In the genomic region with DNA sequence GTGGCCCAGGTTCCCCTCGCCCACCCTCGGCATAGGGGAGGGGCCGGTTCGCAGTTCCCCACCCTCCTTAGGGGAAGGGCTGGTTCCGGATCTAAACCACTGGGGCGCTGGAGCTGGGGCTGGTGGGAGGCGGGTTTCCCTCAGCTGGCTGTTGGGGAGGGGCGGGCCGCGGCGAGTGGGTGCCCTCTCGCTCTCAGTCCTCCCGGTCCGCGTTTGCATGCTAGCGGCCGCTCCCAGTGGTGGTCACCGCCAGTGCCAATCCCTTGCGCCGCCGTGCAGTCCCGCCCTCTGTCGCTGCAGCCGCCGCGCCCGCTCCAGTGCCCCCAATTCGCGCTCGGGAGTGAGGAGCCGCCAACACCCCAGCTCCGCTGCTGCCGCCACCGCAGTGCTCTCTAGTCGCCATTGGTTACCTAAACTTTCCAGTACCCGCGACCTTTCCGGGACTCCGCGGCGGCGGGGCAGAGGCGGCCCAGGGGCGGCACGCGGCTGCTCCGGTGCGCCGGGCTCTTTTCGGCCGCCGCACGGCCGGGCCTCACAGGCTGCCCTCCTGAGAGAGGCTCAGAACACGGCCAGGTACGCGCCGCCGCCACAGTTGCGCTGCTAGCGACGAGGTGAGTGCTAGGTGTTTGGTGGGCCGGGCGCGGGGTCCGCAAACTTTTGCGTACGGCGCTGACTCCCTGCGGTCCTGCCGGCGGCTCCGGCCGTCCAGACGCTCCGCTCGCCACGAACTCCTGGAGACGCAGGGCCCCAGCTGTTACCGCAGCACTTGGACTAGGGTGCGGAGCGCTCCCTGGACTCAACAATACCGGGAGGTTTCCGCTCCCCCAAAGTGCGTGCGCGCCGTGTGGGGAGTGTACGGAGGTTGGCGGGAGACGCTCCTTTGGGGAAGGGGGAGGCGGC, we compare ENCODE assay signal across 17 cellular contexts. TPM values are rescaled to one million over a fixed set of nuclear protein-coding genes. Genes with fewer than 3 reads are reported as not detected.
DNase-seq lines count a peak whose midpoint lies in the region; ATAC-seq and TF ChIP-seq lines count a peak whose summit lies in the region.
"Had no signal": no experiment of that assay in that cellular context is flagged by ENCODE, and none has a peak within 500 bp of the region (broad histone marks: within the 10 kb centered on the region; RNA-seq: fewer than 3 reads in every experiment).

TSS of gene TBL1Y (plus strand) at position 326 of the 900 bp plus-strand sequence. CDS start 114,388 bp downstream, outside the sequence.

- TF ChIP-seq CTCF in ascending aorta (IDR thresholded peaks at IDR 0.05), result no peak

- H3K27me3 Mint-ChIP-seq in activated CD4-positive, alpha-beta T cell treated with anti-CD3 and anti-CD28 coated beads for 36 hours, result peaks cover 23% of the 10 kb centered on the region
- H3K27me3 Mint-ChIP-seq in activated T-helper 17 cell treated with anti-CD3 and anti-CD28 coated beads, Interleukin-2, amount 50 U/mL, for 72 hours, result peaks cover 23% of the 10 kb centered on the region

- no peaks in the 10 kb centered on the region for H3K4me1 ChIP-seq in ascending aorta

- H3K9me3 ChIP-seq in ascending aorta, result no peaks in the 10 kb centered on the region

- in situ Hi-C loops in G401 (cut with HindIII; ENCODE audit: low sequenced_read_pairs), result no loop called here

- H3K27ac ChIP-seq in ascending aorta, result no peak within 1 kb of the TSS

- H3K4me3 Mint-ChIP-seq in activated CD4-positive, alpha-beta T cell treated with anti-CD3 and anti-CD28 coated beads for 36 hours, result no peak within 1 kb of the TSS
- peak within 1 kb of the TSS; percentile 10 for H3K4me3 Mint-ChIP-seq in activated T-helper 17 cell treated with anti-CD3 and anti-CD28 coated beads, Interleukin-2, amount 50 U/mL, for 72 hours
- H3K4me3 Mint-ChIP-seq: nephron had no signal

- POLR2A ChIA-PET in activated CD4-positive, alpha-beta T cell treated with anti-CD3 and anti-CD28 coated beads for 36 hours (lab: Charles Lee), result no interaction called here
- POLR2A ChIA-PET in HEK293T (lab: Yijun Ruan, JAX), result no interaction called here

- H3K4me1 Mint-ChIP-seq in activated CD4-positive, alpha-beta T cell treated with anti-CD3 and anti-CD28 coated beads for 36 hours, result peaks cover 5% of the 10 kb centered on the region
- no peaks in the 10 kb centered on the region for H3K4me1 Mint-ChIP-seq in activated T-helper 17 cell treated with anti-CD3 and anti-CD28 coated beads, Interleukin-2, amount 50 U/mL, for 72 hours
- H3K4me1 Mint-ChIP-seq: nephron had no signal

- no peaks in the 10 kb centered on the region for H3K36me3 ChIP-seq in ascending aorta

- no peaks in the 10 kb centered on the region for H3K27me3 ChIP-seq in ascending aorta

- peak; percentile 10 for DNase-seq in activated CD4-positive, alpha-beta T cell treated with anti-CD3 and anti-CD28 coated beads for 36 hours
- DNase-seq in activated CD4-positive, alpha-beta T cell treated with anti-CD3 and anti-CD28 coated beads for 48 hours, result no peak
- peak; percentile 11 for DNase-seq in stimulated activated naive CD8-positive, alpha-beta T cell treated with anti-CD3 and anti-CD28 coated beads, Interleukin-15, Interleukin-2, amounts not matched to agents 100 U/mL and 50 U/mL, for 24 hours
- DNase-seq in HEK293T (ENCODE audit: extremely low spot score) (no peak), G401 (ENCODE audit: low spot score) (no peak), ascending aorta (ENCODE audit: low spot score in 2 of 2) (no peak)
- DNase-seq: dermis blood vessel endothelial cell, foreskin fibroblast, MM.1S, NCI-H2171 treated with DMSO at 0.1 percent for 48 hours had no signal

- no peaks in the 10 kb centered on the region for H3K9me3 Mint-ChIP-seq in activated CD4-positive, alpha-beta T cell treated with anti-CD3 and anti-CD28 coated beads for 36 hours (ENCODE audit: low read depth)
- H3K9me3 Mint-ChIP-seq in activated T-helper 17 cell treated with anti-CD3 and anti-CD28 coated beads, Interleukin-2, amount 50 U/mL, for 72 hours, result no peaks in the 10 kb centered on the region
- H3K9me3 Mint-ChIP-seq: nephron had no signal

- H3K27ac Mint-ChIP-seq in activated CD4-positive, alpha-beta T cell treated with anti-CD3 and anti-CD28 coated beads for 36 hours, result no peak within 1 kb of the TSS
- no peak within 1 kb of the TSS for H3K27ac Mint-ChIP-seq in activated T-helper 17 cell treated with anti-CD3 and anti-CD28 coated beads, Interleukin-2, amount 50 U/mL, for 72 hours
- H3K27ac Mint-ChIP-seq: nephron had no signal

- CTCF ChIA-PET in activated CD4-positive, alpha-beta T cell treated with anti-CD3 and anti-CD28 coated beads for 36 hours (lab: Charles Lee), result interaction anchor here (0.8 kb wide), 1 partner anchor 777 kb away, joined by 3 read pairs; no protein-coding TSS in a partner anchor
- CTCF ChIA-PET in HEK293T (lab: Yijun Ruan, JAX), result no interaction called here

- intact Hi-C loops in activated CD4-positive, alpha-beta T cell treated with anti-CD3 and anti-CD28 coated beads for 36 hours (cut with DNase I, micrococcal nuclease), result no loop called here
- intact Hi-C loops in ascending aorta (cut with DNase I), result no loop called here

- H3K4me3 ChIP-seq in iPS-11a (ENCODE audit: low read depth, low read length), result peak within 1 kb of the TSS; percentile 78
- H3K4me3 ChIP-seq in ascending aorta, result no peak within 1 kb of the TSS

- H3K36me3 Mint-ChIP-seq in activated CD4-positive, alpha-beta T cell treated with anti-CD3 and anti-CD28 coated beads for 36 hours (ENCODE audit: low read depth), result no peaks in the 10 kb centered on the region
- H3K36me3 Mint-ChIP-seq in activated T-helper 17 cell treated with anti-CD3 and anti-CD28 coated beads, Interleukin-2, amount 50 U/mL, for 72 hours (ENCODE audit: low read depth), result no peaks in the 10 kb centered on the region

- no peak for ATAC-seq in activated CD4-positive, alpha-beta T cell treated with anti-CD3 and anti-CD28 coated beads for 36 hours
- no peak for ATAC-seq in activated T-helper 17 cell treated with anti-CD3 and anti-CD28 coated beads, Interleukin-2, amount 50 U/mL, for 72 hours (replicated peaks)
- ATAC-seq in stimulated activated naive CD8-positive, alpha-beta T cell treated with anti-CD3 and anti-CD28 coated beads, Interleukin-15, Interleukin-2, amounts not matched to agents 100 U/mL and 50 U/mL, for 24 hours, result no peak
- ATAC-seq: sciatic nerve had no signal

TF ChIP-seq in HEK293T, 16 proteins besides CTCF, POLR2A, EP300 and RAD21:
- TF ChIP-seq BHLHE40 (IDR thresholded peaks at IDR 0.05; ENCODE audit: borderline replicate concordance), result no peak
- TF ChIP-seq ARNT (IDR thresholded peaks at IDR 0.05), result no peak
- TF ChIP-seq LEF1 (IDR thresholded peaks at IDR 0.05; ENCODE audit: borderline replicate concordance), result no peak
- no peak for TF ChIP-seq FOXK2 (IDR thresholded peaks at IDR 0.05)
- no peak for TF ChIP-seq ELF4 (IDR thresholded peaks at IDR 0.05)
- no peak for TF ChIP-seq L3MBTL2 (conservative IDR thresholded peaks at IDR 0.05)
- no peak for TF ChIP-seq TARDBP (IDR thresholded peaks at IDR 0.05)
- TF ChIP-seq FOXM1 (IDR thresholded peaks at IDR 0.05; ENCODE audit: borderline replicate concordance), result no peak
- TF ChIP-seq SP1 (IDR thresholded peaks at IDR 0.05), result no peak
- TF ChIP-seq HDGF (IDR thresholded peaks at IDR 0.05; ENCODE audit: borderline replicate concordance), result no peak
- TF ChIP-seq FOXA1 (IDR thresholded peaks at IDR 0.05), result no peak
- no peak for TF ChIP-seq ZNF384 (IDR thresholded peaks at IDR 0.05)
- TF ChIP-seq PKNOX1 (IDR thresholded peaks at IDR 0.05), result no peak
- no peak for TF ChIP-seq SUZ12 (IDR thresholded peaks at IDR 0.05)
- no peak for TF ChIP-seq CTBP1 (IDR thresholded peaks at IDR 0.05; ENCODE audit: borderline replicate concordance)
- no peak for TF ChIP-seq NFRKB (IDR thresholded peaks at IDR 0.05)

RNA-seq across cellular contexts. Expression of gene TBL1Y, which starts in this region (rescaled TPM):
- not detected for total RNA-seq in activated CD4-positive, alpha-beta T cell treated with anti-CD3 and anti-CD28 coated beads for 36 hours
- total RNA-seq in activated T-helper 17 cell treated with anti-CD3 and anti-CD28 coated beads, Interleukin-2, amount 50 U/mL, for 72 hours, result not detected
- not detected in 2 replicates for total RNA-seq in G401 (2014; rRNA removed; shearing (Covaris generic))
- total RNA-seq in ascending aorta, result not detected
- total RNA-seq: A172, dermis blood vessel endothelial cell, H4, sciatic nerve, temporal lobe had no signal

Comparison
In these comparisons a context has a peak if more than half of its experiments do, and no peak if none do; other contexts are left out.
1. DNase-seq: peak in activated CD4-positive, alpha-beta T cell treated with anti-CD3 and anti-CD28 coated beads for 36 hours (single experiment) and stimulated activated naive CD8-positive, alpha-beta T cell treated with anti-CD3 and anti-CD28 coated beads, Interleukin-15, Interleukin-2, amounts not matched to agents 100 U/mL and 50 U/mL, for 24 hours (single experiment); none in activated CD4-positive, alpha-beta T cell treated with anti-CD3 and anti-CD28 coated beads for 48 hours (single experiment), HEK293T (single experiment), G401 (single experiment) and ascending aorta (0 of 2).